Comparison of ENCODE assay signal across 32 cellular contexts in genomic region chr10:65270969-65271368, GRCh38.
"Had no signal": no experiment of that assay in that cellular context is flagged by ENCODE, and none has a peak within 500 bp of the region (broad histone marks: within the 10 kb centered on the region; RNA-seq: fewer than 3 reads in every experiment).

No MANE protein-coding gene starts in this region.

- H3K27ac ChIP-seq: adrenal gland, body of pancreas, epithelial cell of prostate, esophagus squamous epithelium, gastroesophageal sphincter, heart right ventricle, WERI-Rb-1 had no signal

- DNase-seq: activated B cell treated with CpG ODN at 0.5 μM for 24 hours; activated CD4-positive, alpha-beta T cell treated with anti-CD3 and anti-CD28 coated beads for 48 hours; activated CD4-positive, alpha-beta T cell treated with anti-CD3 and anti-CD28 coated beads, Interleukin-2, amount 50 U/mL, for 1 hour; activated CD4-positive, alpha-beta T cell treated with anti-CD3 and anti-CD28 coated beads, Interleukin-2, amount 50 U/mL, for 48 hours; activated CD8-positive, alpha-beta memory T cell treated with anti-CD3 and anti-CD28 coated beads for 24 hours; activated CD8-positive, alpha-beta T cell treated with anti-CD3 and anti-CD28 coated beads for 36 hours; activated effector memory CD4-positive, alpha-beta T cell treated with anti-CD3 and anti-CD28 coated beads, Interleukin-2, amount 50 U/mL, for 16 hours; activated naive CD4-positive, alpha-beta T cell treated with anti-CD3 and anti-CD28 coated beads for 36 hours; activated naive CD8-positive, alpha-beta T cell treated with anti-CD3 and anti-CD28 coated beads for 36 hours; activated naive CD8-positive, alpha-beta T cell treated with anti-CD3 and anti-CD28 coated beads, Interleukin-2, amount 50 U/mL, for 24 hours; activated T-cell treated with anti-CD3 and anti-CD28 coated beads, Interleukin-2, amount 50 U/mL, for 4 hours; adrenal gland; aorta; body of pancreas; caudate nucleus; cortex of kidney; dermis blood vessel endothelial cell; effector CD4-positive, alpha-beta T cell; effector memory CD8-positive, alpha-beta T cell; esophagus squamous epithelium; foreskin melanocyte; heart right ventricle; T-helper 17 cell; T1000; WERI-Rb-1 had no signal

- H3K4me3 ChIP-seq: adrenal gland, body of pancreas, esophagus squamous epithelium, gastroesophageal sphincter, heart right ventricle had no signal

- H3K27me3 ChIP-seq: adrenal gland, body of pancreas, esophagus squamous epithelium, gastroesophageal sphincter, heart right ventricle had no signal

- H3K27me3 Mint-ChIP-seq: activated B cell treated with CpG ODN at 0.5 μM for 24 hours; activated CD8-positive, alpha-beta T cell treated with anti-CD3 and anti-CD28 coated beads for 36 hours; activated naive CD4-positive, alpha-beta T cell treated with anti-CD3 and anti-CD28 coated beads, Interleukin-2, amount 50 U/mL, for 24 hours; activated naive CD8-positive, alpha-beta T cell treated with anti-CD3 and anti-CD28 coated beads for 36 hours; activated naive CD8-positive, alpha-beta T cell treated with anti-CD3 and anti-CD28 coated beads, Interleukin-2, amount 50 U/mL, for 24 hours; effector memory CD8-positive, alpha-beta T cell; T-helper 17 cell had no signal

- H3K36me3 Mint-ChIP-seq: activated naive CD4-positive, alpha-beta T cell treated with anti-CD3 and anti-CD28 coated beads, Interleukin-2, amount 50 U/mL, for 24 hours; activated naive CD8-positive, alpha-beta T cell treated with anti-CD3 and anti-CD28 coated beads for 36 hours had no signal

- H3K36me3 ChIP-seq: adrenal gland, esophagus squamous epithelium, gastroesophageal sphincter, heart right ventricle, WERI-Rb-1 had no signal

- H3K4me1 ChIP-seq: adrenal gland, body of pancreas, esophagus squamous epithelium, gastroesophageal sphincter, heart right ventricle had no signal

- H3K9me3 Mint-ChIP-seq: activated B cell treated with CpG ODN at 0.5 μM for 24 hours; activated naive CD4-positive, alpha-beta T cell treated with anti-CD3 and anti-CD28 coated beads for 36 hours; activated naive CD8-positive, alpha-beta T cell treated with anti-CD3 and anti-CD28 coated beads for 36 hours; activated naive CD8-positive, alpha-beta T cell treated with anti-CD3 and anti-CD28 coated beads, Interleukin-2, amount 50 U/mL, for 24 hours; activated T-cell treated with anti-CD3 and anti-CD28 coated beads, Interleukin-2, amount 50 U/mL, for 4 hours had no signal

- H3K4me3 Mint-ChIP-seq: activated B cell treated with CpG ODN at 0.5 μM for 24 hours; activated CD8-positive, alpha-beta T cell treated with anti-CD3 and anti-CD28 coated beads for 36 hours; activated naive CD4-positive, alpha-beta T cell treated with anti-CD3 and anti-CD28 coated beads for 36 hours; activated naive CD4-positive, alpha-beta T cell treated with anti-CD3 and anti-CD28 coated beads, Interleukin-2, amount 50 U/mL, for 24 hours; activated naive CD8-positive, alpha-beta T cell treated with anti-CD3 and anti-CD28 coated beads for 36 hours; activated naive CD8-positive, alpha-beta T cell treated with anti-CD3 and anti-CD28 coated beads, Interleukin-2, amount 50 U/mL, for 24 hours; activated T-cell treated with anti-CD3 and anti-CD28 coated beads, Interleukin-2, amount 50 U/mL, for 4 hours; effector memory CD8-positive, alpha-beta T cell; T-helper 17 cell; T-helper 2 cell treated with Interferon-gamma antibody and Interleukin-4, amounts not matched to agents 5 μg/mL and 100 μg/mL, for 36 hours had no signal

- ATAC-seq: activated CD4-positive, CD25-positive, alpha-beta regulatory T cell treated with anti-CD3 and anti-CD28 coated beads, Interleukin-2, amount 50 U/mL, for 24 hours; activated CD8-positive, alpha-beta T cell treated with anti-CD3 and anti-CD28 coated beads for 36 hours; activated naive CD8-positive, alpha-beta T cell treated with anti-CD3 and anti-CD28 coated beads, Interleukin-2, amount 50 U/mL, for 24 hours; activated T-cell treated with anti-CD3 and anti-CD28 coated beads, Interleukin-2, amount 50 U/mL, for 4 hours; body of pancreas; effector memory CD8-positive, alpha-beta T cell; gastroesophageal sphincter; heart right ventricle; T-helper 17 cell had no signal

- H3K27ac Mint-ChIP-seq: activated B cell treated with CpG ODN at 0.5 μM for 24 hours; activated CD8-positive, alpha-beta T cell treated with anti-CD3 and anti-CD28 coated beads for 36 hours; activated naive CD4-positive, alpha-beta T cell treated with anti-CD3 and anti-CD28 coated beads for 36 hours; activated naive CD4-positive, alpha-beta T cell treated with anti-CD3 and anti-CD28 coated beads, Interleukin-2, amount 50 U/mL, for 24 hours; activated naive CD8-positive, alpha-beta T cell treated with anti-CD3 and anti-CD28 coated beads for 36 hours; activated naive CD8-positive, alpha-beta T cell treated with anti-CD3 and anti-CD28 coated beads, Interleukin-2, amount 50 U/mL, for 24 hours; activated T-helper 2 cell treated with anti-CD3 and anti-CD28 coated beads, Interferon-gamma antibody, Interleukin-2, Interleukin-4, amounts not matched to agents 10 μg/mL and 5 μg/mL and 100 μg/mL, durations not matched to agents 14 hours and 24 hours and 36 hours; effector memory CD8-positive, alpha-beta T cell; T-helper 17 cell; T-helper 2 cell treated with Interferon-gamma antibody and Interleukin-4, amounts not matched to agents 5 μg/mL and 100 μg/mL, for 36 hours had no signal

- FAIRE-seq: colon had no signal

- H3K4me1 Mint-ChIP-seq: activated B cell treated with CpG ODN at 0.5 μM for 24 hours; activated naive CD4-positive, alpha-beta T cell treated with anti-CD3 and anti-CD28 coated beads, Interleukin-2, amount 50 U/mL, for 24 hours; activated naive CD8-positive, alpha-beta T cell treated with anti-CD3 and anti-CD28 coated beads for 36 hours; activated naive CD8-positive, alpha-beta T cell treated with anti-CD3 and anti-CD28 coated beads, Interleukin-2, amount 50 U/mL, for 24 hours; T-helper 17 cell had no signal

- H3K9me3 ChIP-seq: adrenal gland, body of pancreas, esophagus squamous epithelium, gastroesophageal sphincter, heart right ventricle had no signal
